In the genomic region with DNA sequence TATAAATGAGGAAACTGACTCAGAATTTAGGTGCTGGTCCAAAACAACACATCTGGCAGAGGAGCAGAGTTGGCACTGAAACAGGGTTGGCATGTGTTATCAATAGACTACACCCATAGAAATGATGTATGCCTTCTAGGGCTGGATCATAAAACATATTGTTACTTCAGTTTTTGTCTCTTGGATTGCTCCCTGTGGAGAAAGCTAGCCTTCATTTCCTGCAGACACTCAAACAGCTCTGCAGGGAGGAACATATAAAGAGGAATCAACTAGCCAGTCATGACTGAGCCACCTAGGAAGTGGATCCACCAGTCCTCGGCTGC, we compare ENCODE assay signal across 7 cellular contexts.
DNase-seq lines count a peak whose midpoint lies in the region; ATAC-seq and TF ChIP-seq lines count a peak whose summit lies in the region.

No MANE protein-coding gene starts in this region.

- H3K9me3 ChIP-seq in muscle layer of duodenum (ENCODE audit: control insufficient read depth in 1 of 2, low read length in 2 of 2): no peaks in the 10 kb centered on the region

- no peaks in the 10 kb centered on the region for H3K9me3 Mint-ChIP-seq in central memory CD8-positive, alpha-beta T cell

- DNase-seq in NB4 (ENCODE audit: low read depth): peak; percentile 8
- DNase-seq in central memory CD8-positive, alpha-beta T cell (ENCODE audit: low spot score in 2 of 2): no peak
- DNase-seq in UCSD-AML1 (lab: John Stamatoyannopoulos, UW; ENCODE audit: unreplicated experiment): no peak
- DNase-seq in COLO829 (ENCODE audit: low spot score): no peak

- peak overlapping the region; percentile 97 for H3K4me3 ChIP-seq in NB4 (ENCODE audit: low read depth, low read length)
- peak overlapping the region; percentile 99 for H3K4me3 ChIP-seq in muscle layer of duodenum (ENCODE audit: low read depth in 1 of 2, low read length in 2 of 2)

- peak overlapping the region; percentile 99 for H3K4me3 Mint-ChIP-seq in central memory CD8-positive, alpha-beta T cell

- H3K4me1 ChIP-seq in muscle layer of duodenum (ENCODE audit: control insufficient read depth in 1 of 2, insufficient read depth in 2 of 2, low read length in 2 of 2): peaks cover 14 to 16% of the 10 kb centered on the region in 2 donors

- peaks cover 23% of the 10 kb centered on the region for H3K36me3 Mint-ChIP-seq in central memory CD8-positive, alpha-beta T cell (ENCODE audit: insufficient read depth)

- no peaks in the 10 kb centered on the region for H3K27me3 Mint-ChIP-seq in central memory CD8-positive, alpha-beta T cell

- peaks cover 4 to 21% of the 10 kb centered on the region in 2 donors for H3K36me3 ChIP-seq in muscle layer of duodenum (ENCODE audit: control insufficient read depth in 1 of 2, insufficient read depth in 2 of 2, low read length in 2 of 2)

- ATAC-seq in GM18502 (IDR thresholded peaks at IDR 0.05; ENCODE audit: poor library complexity, unreplicated experiment) (peak; percentile 3), GM19397 (IDR thresholded peaks at IDR 0.05; ENCODE audit: unreplicated experiment) (no peak)
- no peak for ATAC-seq in central memory CD8-positive, alpha-beta T cell (replicated peaks; ENCODE audit: extremely low read depth, poor library complexity, severe bottlenecking)

- peaks cover 26% of the 10 kb centered on the region for H3K4me1 Mint-ChIP-seq in central memory CD8-positive, alpha-beta T cell

- peak overlapping the region; percentile 86 for H3K27ac ChIP-seq in muscle layer of duodenum (ENCODE audit: low read length)

- TF ChIP-seq POLR2A in NB4 (IDR thresholded peaks at IDR 0.05; ENCODE audit: extremely low read depth, insufficient read length): no peak

- H3K27ac Mint-ChIP-seq in central memory CD8-positive, alpha-beta T cell (ENCODE audit: low read depth): peak overlapping the region; percentile 89

- no peak for TF ChIP-seq CTCF in NB4 (IDR thresholded peaks at IDR 0.05; ENCODE audit: low read depth, low read length)

- no peaks in the 10 kb centered on the region for H3K27me3 ChIP-seq in muscle layer of duodenum (ENCODE audit: low read depth, low read length)
